In genomic region chr2:20642026-20642971, GRCh38 we compare ENCODE assay signal across 8 cellular contexts. TPM values are rescaled to one million over a fixed set of nuclear protein-coding genes. Genes with fewer than 3 reads are reported as not detected.
A peak's percentile ranks its signal among the peaks of the same experiment; 100 is the strongest.
DNase-seq lines count a peak whose midpoint lies in the region; ATAC-seq, FAIRE-seq and TF ChIP-seq lines count a peak whose summit lies in the region.

No MANE protein-coding gene starts in this region.

- TF ChIP-seq EP300 in suprapubic skin (IDR thresholded peaks at IDR 0.05): no peak

- H2BK5ac ChIP-seq in neuronal stem cell (ENCODE audit: low read length): no peak overlapping the region

- no peaks in the 10 kb centered on the region for H3K79me2 ChIP-seq in OCI-LY3 (ENCODE audit: low read length)

- no peak overlapping the region for H4K8ac ChIP-seq in neuronal stem cell (ENCODE audit: low read depth, low read length)

- H4K20me1 ChIP-seq in OCI-LY3 (ENCODE audit: insufficient read depth, low read length): no peaks in the 10 kb centered on the region

- TF ChIP-seq CTCF in D721Med (IDR thresholded peaks at IDR 0.05; ENCODE audit: insufficient read depth, missing control alignments) (peak; percentile 80), OCI-LY3 (IDR thresholded peaks at IDR 0.05; ENCODE audit: low read depth, low read length) (peak; percentile 87), fibroblast of mammary gland (conservative IDR thresholded peaks at IDR 0.05; ENCODE audit: control insufficient read depth, insufficient read depth, low read depth, low read length) (peak; percentile 85), suprapubic skin (IDR thresholded peaks at IDR 0.05) (peak; percentile 95 to 96)

- no CpG with 5 or more reads among the region's 26 CpGs for WGBS in neuronal stem cell (ENCODE audit: extremely low coverage in 2 of 2, insufficient read length in 2 of 2, insufficient replicate concordance in 1 of 2), 2 donors
- WGBS in suprapubic skin: 62% methylated on average over 13 of the region's 26 CpGs

- H3K36me3 ChIP-seq in OCI-LY3 (replicated peaks; ENCODE audit: low read depth, low read length) (no peaks in the 10 kb centered on the region), neuronal stem cell (replicated peaks in 1 of 2; ENCODE audit: control insufficient read depth in 2 of 2, insufficient read depth in 2 of 2, low read length in 2 of 2) (peaks cover 5 to 34% of the 10 kb centered on the region in 2 donors), suprapubic skin (peaks cover 73% of the 10 kb centered on the region)

- no peak overlapping the region for H2AK5ac ChIP-seq in neuronal stem cell (ENCODE audit: low read depth, low read length)

- H3K27me3 ChIP-seq in OCI-LY3 (ENCODE audit: low read depth, low read length): no peaks in the 10 kb centered on the region
- no peaks in the 10 kb centered on the region for H3K27me3 ChIP-seq in neuronal stem cell (ENCODE audit: control insufficient read depth in 3 of 3, insufficient read depth in 3 of 3, low read depth in 1 of 3, low read length in 3 of 3)
- H3K27me3 ChIP-seq in suprapubic skin: no peaks in the 10 kb centered on the region

- H3K9ac ChIP-seq in OCI-LY3 (ENCODE audit: low read length) (no peak overlapping the region), neuronal stem cell (ENCODE audit: low read depth, low read length, poor library complexity) (peak overlapping the region; percentile 54)

- H3K4me1 ChIP-seq in OCI-LY3 (ENCODE audit: low read length): no peaks in the 10 kb centered on the region
- H3K4me1 ChIP-seq in neuronal stem cell (ENCODE audit: control insufficient read depth in 2 of 2, insufficient read depth in 1 of 2, low read depth in 1 of 2, low read length in 2 of 2): no peaks in the 10 kb centered on the region
- H3K4me1 ChIP-seq in suprapubic skin: peaks cover 22% of the 10 kb centered on the region

- H4K91ac ChIP-seq in neuronal stem cell (ENCODE audit: low read depth, low read length, poor library complexity): no peak overlapping the region

- H2BK120ac ChIP-seq in neuronal stem cell (ENCODE audit: low read depth, low read length): no peak overlapping the region

- no peaks in the 10 kb centered on the region for H3K79me1 ChIP-seq in neuronal stem cell (ENCODE audit: low read depth, low read length)

- no peak overlapping the region for H3K18ac ChIP-seq in neuronal stem cell (ENCODE audit: low read length)

- H3K4me3 ChIP-seq in OCI-LY3 (ENCODE audit: low read length) (no peak overlapping the region), fibroblast of mammary gland (ENCODE audit: control insufficient read depth, low read depth, low read length) (no peak overlapping the region), neuronal stem cell (ENCODE audit: low read length in 2 of 2) (no peak overlapping the region), suprapubic skin (no peak overlapping the region)

- H3K27ac ChIP-seq in OCI-LY3 (ENCODE audit: low read length) (no peak overlapping the region), neuronal stem cell (replicated peaks; ENCODE audit: low read length) (no peak overlapping the region), suprapubic skin (peak overlapping the region; percentile 47)

- H2AFZ ChIP-seq in OCI-LY3 (ENCODE audit: low read depth, low read length) (no peak overlapping the region), neuronal stem cell (ENCODE audit: low read length) (no peak overlapping the region)

- DNase-seq in D721Med (ENCODE audit: insufficient read length, low spot score) (peak; percentile 95), fibroblast of mammary gland (ENCODE audit: low read depth) (peak; percentile 67), neuronal stem cell (ENCODE audit: low spot score) (no peak), suprapubic skin (ENCODE audit: low spot score in 2 of 2) (no peak)
- DNase-seq in activated T-cell treated with anti-CD3 and anti-CD28 coated beads, Interleukin-2, amount 50 U/mL, for 48 hours: peak; percentile 78 to 84

- no peak for FAIRE-seq in D721Med (lab: Jason Lieb, UNC)

- H2BK15ac ChIP-seq in neuronal stem cell (ENCODE audit: low read length): no peak overlapping the region

- H3K4me2 ChIP-seq in OCI-LY3 (ENCODE audit: low read length) (no peak overlapping the region), neuronal stem cell (ENCODE audit: insufficient read depth, low read length, poor library complexity, severe bottlenecking) (no peak overlapping the region)

- H3K23ac ChIP-seq in neuronal stem cell (ENCODE audit: low read depth, low read length, poor library complexity): no peak overlapping the region

- no peak overlapping the region for H3K14ac ChIP-seq in neuronal stem cell (ENCODE audit: low read length)

- H3K9me3 ChIP-seq in OCI-LY3 (ENCODE audit: insufficient read depth, low read length) (no peaks in the 10 kb centered on the region), neuronal stem cell (replicated peaks in 1 of 2; ENCODE audit: control insufficient read depth in 2 of 2, insufficient read depth in 1 of 2, low read depth in 1 of 2, low read length in 2 of 2) (no peaks in the 10 kb centered on the region), suprapubic skin (no peaks in the 10 kb centered on the region)

- TF ChIP-seq POLR2A in suprapubic skin (IDR thresholded peaks at IDR 0.05): no peak

- H3K4ac ChIP-seq in neuronal stem cell (ENCODE audit: low read length): no peak overlapping the region

- no peak overlapping the region for H2BK12ac ChIP-seq in neuronal stem cell (ENCODE audit: low read length)

- ATAC-seq in GM19463 (IDR thresholded peaks at IDR 0.05; ENCODE audit: unreplicated experiment) (peak; percentile 99), HG03521 (IDR thresholded peaks at IDR 0.05; ENCODE audit: unreplicated experiment) (peak; percentile 96)

RNA-seq across cellular contexts. Expression of gene HS1BP3, which starts 8.6 kb away (rescaled TPM):
- 13.1 TPM for polyA plus RNA-seq in neuronal stem cell (2013, experiment 1 of 2)
- 12.9 TPM for polyA plus RNA-seq in neuronal stem cell (2013, experiment 2 of 2)
- total RNA-seq in suprapubic skin: 10 to 100 TPM; 23.3 to 38.2 (median 34.2) TPM

RNA-seq across cellular contexts. Expression of gene GDF7, which starts 24.6 kb away (rescaled TPM):
- 0.04 TPM for polyA plus RNA-seq in neuronal stem cell (2013, experiment 1 of 2)
- polyA plus RNA-seq in neuronal stem cell (2013, experiment 2 of 2): 0.06 TPM
- 1 to 10 TPM; 1.9 to 3.1 (median 2.4) TPM for total RNA-seq in suprapubic skin

Comparison
In these comparisons a context has a peak if more than half of its experiments do, and no peak if none do; other contexts are left out.
1. DNase-seq: peak in D721Med (single experiment), activated T-cell treated with anti-CD3 and anti-CD28 coated beads, Interleukin-2, amount 50 U/mL, for 48 hours (2 of 2) and fibroblast of mammary gland (single experiment); none in neuronal stem cell (single experiment) and suprapubic skin (0 of 2).
2. Peak in every context shown above with its lines, with median percentiles within 50 percentile points of each other: CTCF ChIP-seq.